In genomic region chr9:5994486-5994885, GRCh38 we compare ENCODE assay signal across 1 cellular context.
TF ChIP-seq lines count a peak whose summit lies in the region.

No MANE protein-coding gene starts in this region.

TF ChIP-seq in K562, 482 proteins besides CTCF, POLR2A, EP300 and RAD21 (continued from another document):
- TF ChIP-seq, protein P1, sequence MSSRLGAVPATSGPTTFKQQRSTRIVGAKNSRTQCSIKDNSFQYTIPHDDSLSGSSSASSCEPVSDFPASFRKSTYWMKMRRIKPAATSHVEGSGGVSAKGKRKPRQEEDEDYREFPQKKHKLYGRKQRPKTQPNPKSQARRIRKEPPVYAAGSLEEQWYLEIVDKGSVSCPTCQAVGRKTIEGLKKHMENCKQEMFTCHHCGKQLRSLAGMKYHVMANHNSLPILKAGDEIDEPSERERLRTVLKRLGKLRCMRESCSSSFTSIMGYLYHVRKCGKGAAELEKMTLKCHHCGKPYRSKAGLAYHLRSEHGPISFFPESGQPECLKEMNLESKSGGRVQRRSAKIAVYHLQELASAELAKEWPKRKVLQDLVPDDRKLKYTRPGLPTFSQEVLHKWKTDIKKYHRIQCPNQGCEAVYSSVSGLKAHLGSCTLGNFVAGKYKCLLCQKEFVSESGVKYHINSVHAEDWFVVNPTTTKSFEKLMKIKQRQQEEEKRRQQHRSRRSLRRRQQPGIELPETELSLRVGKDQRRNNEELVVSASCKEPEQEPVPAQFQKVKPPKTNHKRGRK (tag; IDR thresholded peaks at IDR 0.05) = no peak
- no peak for TF ChIP-seq SRSF9 (IDR thresholded peaks at IDR 0.05; ENCODE audit: borderline replicate concordance, low read depth, low read length)
- TF ChIP-seq EGR1 (conservative IDR thresholded peaks at IDR 0.05) = no peak
- TF ChIP-seq RCOR1 (IDR thresholded peaks at IDR 0.05; ENCODE audit: borderline replicate concordance in 1 of 2, low read depth in 2 of 2, low read length in 2 of 2) = 0 out of 4 replicates have a peak, but pooled peaks of 1 of the 2 experiments have one; percentile 31
- TF ChIP-seq, protein P2, sequence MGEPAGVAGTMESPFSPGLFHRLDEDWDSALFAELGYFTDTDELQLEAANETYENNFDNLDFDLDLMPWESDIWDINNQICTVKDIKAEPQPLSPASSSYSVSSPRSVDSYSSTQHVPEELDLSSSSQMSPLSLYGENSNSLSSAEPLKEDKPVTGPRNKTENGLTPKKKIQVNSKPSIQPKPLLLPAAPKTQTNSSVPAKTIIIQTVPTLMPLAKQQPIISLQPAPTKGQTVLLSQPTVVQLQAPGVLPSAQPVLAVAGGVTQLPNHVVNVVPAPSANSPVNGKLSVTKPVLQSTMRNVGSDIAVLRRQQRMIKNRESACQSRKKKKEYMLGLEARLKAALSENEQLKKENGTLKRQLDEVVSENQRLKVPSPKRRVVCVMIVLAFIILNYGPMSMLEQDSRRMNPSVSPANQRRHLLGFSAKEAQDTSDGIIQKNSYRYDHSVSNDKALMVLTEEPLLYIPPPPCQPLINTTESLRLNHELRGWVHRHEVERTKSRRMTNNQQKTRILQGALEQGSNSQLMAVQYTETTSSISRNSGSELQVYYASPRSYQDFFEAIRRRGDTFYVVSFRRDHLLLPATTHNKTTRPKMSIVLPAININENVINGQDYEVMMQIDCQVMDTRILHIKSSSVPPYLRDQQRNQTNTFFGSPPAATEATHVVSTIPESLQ (CRISPR knock-in tag; IDR thresholded peaks at IDR 0.05) = no peak
- no peak for TF ChIP-seq TBP (optimal IDR thresholded peaks at IDR 0.05; ENCODE audit: low read depth, low read length)
- peak; percentile 53 for TF ChIP-seq CBFA2T3 (IDR thresholded peaks at IDR 0.05)
- TF ChIP-seq CBX5 (IDR thresholded peaks at IDR 0.05; ENCODE audit: borderline replicate concordance, low read depth) = no peak
- TF ChIP-seq, protein P3, sequence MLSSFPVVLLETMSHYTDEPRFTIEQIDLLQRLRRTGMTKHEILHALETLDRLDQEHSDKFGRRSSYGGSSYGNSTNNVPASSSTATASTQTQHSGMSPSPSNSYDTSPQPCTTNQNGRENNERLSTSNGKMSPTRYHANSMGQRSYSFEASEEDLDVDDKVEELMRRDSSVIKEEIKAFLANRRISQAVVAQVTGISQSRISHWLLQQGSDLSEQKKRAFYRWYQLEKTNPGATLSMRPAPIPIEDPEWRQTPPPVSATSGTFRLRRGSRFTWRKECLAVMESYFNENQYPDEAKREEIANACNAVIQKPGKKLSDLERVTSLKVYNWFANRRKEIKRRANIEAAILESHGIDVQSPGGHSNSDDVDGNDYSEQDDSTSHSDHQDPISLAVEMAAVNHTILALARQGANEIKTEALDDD (IDR thresholded peaks at IDR 0.05) = peak; percentile 56
- TF ChIP-seq ZKSCAN3 (CRISPR knock-in tag; IDR thresholded peaks at IDR 0.05) = no peak
- TF ChIP-seq, protein P4, sequence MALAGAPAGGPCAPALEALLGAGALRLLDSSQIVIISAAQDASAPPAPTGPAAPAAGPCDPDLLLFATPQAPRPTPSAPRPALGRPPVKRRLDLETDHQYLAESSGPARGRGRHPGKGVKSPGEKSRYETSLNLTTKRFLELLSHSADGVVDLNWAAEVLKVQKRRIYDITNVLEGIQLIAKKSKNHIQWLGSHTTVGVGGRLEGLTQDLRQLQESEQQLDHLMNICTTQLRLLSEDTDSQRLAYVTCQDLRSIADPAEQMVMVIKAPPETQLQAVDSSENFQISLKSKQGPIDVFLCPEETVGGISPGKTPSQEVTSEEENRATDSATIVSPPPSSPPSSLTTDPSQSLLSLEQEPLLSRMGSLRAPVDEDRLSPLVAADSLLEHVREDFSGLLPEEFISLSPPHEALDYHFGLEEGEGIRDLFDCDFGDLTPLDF (CRISPR knock-in tag; IDR thresholded peaks at IDR 0.05) = no peak
- TF ChIP-seq ARID1B (IDR thresholded peaks at IDR 0.05) = 0 out of 2 replicates have a peak, but pooled peaks have one; percentile 11
- TF ChIP-seq SIX5 (IDR thresholded peaks at IDR 0.05; ENCODE audit: borderline replicate concordance in 1 of 2, insufficient read depth in 1 of 2, low read depth in 1 of 2, low read length in 2 of 2) = no peak
- TF ChIP-seq BACH1 (tag; IDR thresholded peaks at IDR 0.05) = no peak
- 0 out of 2 replicates have a peak, but pooled peaks have one; percentile 46 for TF ChIP-seq PHF21A (IDR thresholded peaks at IDR 0.05; ENCODE audit: borderline replicate concordance, low read depth)
- TF ChIP-seq PYGO2 (tag; IDR thresholded peaks at IDR 0.05) = no peak
- TF ChIP-seq, protein P5, sequence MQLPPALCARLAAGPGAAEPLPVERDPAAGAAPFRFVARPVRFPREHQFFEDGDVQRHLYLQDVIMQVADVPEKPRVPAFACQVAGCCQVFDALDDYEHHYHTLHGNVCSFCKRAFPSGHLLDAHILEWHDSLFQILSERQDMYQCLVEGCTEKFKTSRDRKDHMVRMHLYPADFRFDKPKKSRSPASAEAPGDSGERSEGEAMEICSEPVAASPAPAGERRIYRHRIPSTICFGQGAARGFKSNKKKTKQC (CRISPR knock-in tag; IDR thresholded peaks at IDR 0.05) = no peak
- no peak for TF ChIP-seq SPI1 (IDR thresholded peaks at IDR 0.05; ENCODE audit: borderline replicate concordance, low read depth, low read length)
- TF ChIP-seq TAF9B (IDR thresholded peaks at IDR 0.05; ENCODE audit: partially characterized antibody) = no peak
- no peak for TF ChIP-seq ZNF408 (CRISPR knock-in tag; IDR thresholded peaks at IDR 0.05; ENCODE audit: low read depth)
- no peak for TF ChIP-seq ZFP91 (CRISPR knock-in tag; IDR thresholded peaks at IDR 0.05)
